ENCODE assay signal across 8 cellular contexts in genomic region chr2:155377178-155377780, GRCh38.
DNase-seq lines count a peak whose midpoint lies in the region; ATAC-seq and FAIRE-seq lines count a peak whose summit lies in the region.

No MANE protein-coding gene starts in this region.

- intact Hi-C loops in activated CD4-positive, alpha-beta memory T cell treated with anti-CD3 and anti-CD28 coated beads for 36 hours (cut with micrococcal nuclease) = loop anchor here (1.0 to 5.0 kb wide), 3 partner anchors 1516 to 1817 kb away; no protein-coding TSS in a partner anchor
- intact Hi-C loops in left ventricle myocardium superior (cut with micrococcal nuclease) = no loop called here

- H3K4me1 Mint-ChIP-seq in activated CD4-positive, alpha-beta memory T cell treated with anti-CD3 and anti-CD28 coated beads for 36 hours (ENCODE audit: low read depth) = peaks cover 20% of the 10 kb centered on the region

- peak; percentile 93 for FAIRE-seq in frontal cortex (lab: Jason Lieb, UNC)

- no peak for ATAC-seq in GM21529 (IDR thresholded peaks at IDR 0.05; ENCODE audit: unreplicated experiment)
- ATAC-seq in GM19328 (IDR thresholded peaks at IDR 0.05; ENCODE audit: unreplicated experiment) = no peak
- ATAC-seq in left ventricle myocardium superior = no peak

- no peak overlapping the region for H3K4me3 Mint-ChIP-seq in activated CD4-positive, alpha-beta memory T cell treated with anti-CD3 and anti-CD28 coated beads for 36 hours

- CTCF ChIA-PET in activated CD4-positive, alpha-beta memory T cell treated with anti-CD3 and anti-CD28 coated beads for 36 hours (lab: Charles Lee) = interaction anchor here (0.5 to 3.5 kb wide), 9 partner anchors 14 to 1817 kb away, joined by 3 to 34 read pairs (median 3); no protein-coding TSS in a partner anchor

- H3K9me3 Mint-ChIP-seq in activated CD4-positive, alpha-beta memory T cell treated with anti-CD3 and anti-CD28 coated beads for 36 hours = no peaks in the 10 kb centered on the region

- POLR2A ChIA-PET in activated CD4-positive, alpha-beta memory T cell treated with anti-CD3 and anti-CD28 coated beads for 36 hours (lab: Charles Lee) = no interaction called here

- H3K4me3 ChIP-seq in Jurkat, Clone E6-1 (ENCODE audit: low read length) = no peak overlapping the region

- H3K27ac Mint-ChIP-seq in activated CD4-positive, alpha-beta memory T cell treated with anti-CD3 and anti-CD28 coated beads for 36 hours = no peak overlapping the region

- peak; percentile 11 for DNase-seq in GM03348 (ENCODE audit: low spot score)
- peak; percentile 17 for DNase-seq in Jurkat, Clone E6-1 (ENCODE audit: low read depth, low spot score)
- peak; percentile 39 for DNase-seq in SHP77 treated with DMSO at 0.1 percent for 48 hours (lab: John Stamatoyannopoulos, UW)
- no peak for DNase-seq in frontal cortex (ENCODE audit: low spot score in 2 of 2)
- no peak for DNase-seq in activated CD4-positive, alpha-beta memory T cell treated with anti-CD3 and anti-CD28 coated beads for 36 hours
- no peak for DNase-seq in left ventricle myocardium superior

- H3K27me3 Mint-ChIP-seq in activated CD4-positive, alpha-beta memory T cell treated with anti-CD3 and anti-CD28 coated beads for 36 hours = no peaks in the 10 kb centered on the region

- H3K36me3 Mint-ChIP-seq in activated CD4-positive, alpha-beta memory T cell treated with anti-CD3 and anti-CD28 coated beads for 36 hours = no peaks in the 10 kb centered on the region

Comparison
In these comparisons a context has a peak if more than half of its experiments do, and no peak if none do; other contexts are left out.
1. DNase-seq: peak in GM03348 (single experiment), Jurkat, Clone E6-1 (single experiment) and SHP77 treated with DMSO at 0.1 percent for 48 hours (single experiment); none in frontal cortex (0 of 2), activated CD4-positive, alpha-beta memory T cell treated with anti-CD3 and anti-CD28 coated beads for 36 hours (single experiment) and left ventricle myocardium superior (single experiment).